Comparison of ENCODE assay signal across 10 cellular contexts in genomic region chr3:138381950-138382715, GRCh38. TPM values are rescaled to one million over a fixed set of nuclear protein-coding genes. Genes with fewer than 3 reads are reported as not detected.
DNase-seq lines count a peak whose midpoint lies in the region; ATAC-seq and TF ChIP-seq lines count a peak whose summit lies in the region.
"Had no signal": no experiment of that assay in that cellular context is flagged by ENCODE, and none has a peak within 500 bp of the region (broad histone marks: within the 10 kb centered on the region; RNA-seq: fewer than 3 reads in every experiment).

No MANE protein-coding gene starts in this region.

- in situ Hi-C loops in G401 (cut with HindIII; ENCODE audit: low sequenced_read_pairs): no loop called here

- H3K4me1 ChIP-seq in iPS-20b (ENCODE audit: insufficient read depth, low read length): no peaks in the 10 kb centered on the region; the same call in 1 of the 2 replicates
- H3K4me1 ChIP-seq in CD8-positive, alpha-beta T cell (ENCODE audit: insufficient read depth, low read length): no peaks in the 10 kb centered on the region

- POLR2A ChIA-PET in MCF 10A (lab: Yijun Ruan, JAX): interaction anchor here (0.7 to 1.3 kb wide), 3 partner anchors 30 to 1655 kb away, joined by 3 to 4 read pairs (median 3); no protein-coding TSS in a partner anchor
- POLR2A ChIA-PET in CD8-positive, alpha-beta T cell (lab: Charles Lee): no interaction called here

- peak overlapping the region; percentile 65 for H3K27ac ChIP-seq in iPS-20b (ENCODE audit: low read length)
- H3K27ac ChIP-seq in CD8-positive, alpha-beta T cell (ENCODE audit: low read depth, low read length): no peak overlapping the region

- peaks cover 6% of the 10 kb centered on the region for H3K9me3 Mint-ChIP-seq in MCF 10A (ENCODE audit: unreplicated experiment)
- no peaks in the 10 kb centered on the region for H3K9me3 Mint-ChIP-seq in stimulated activated effector memory CD8-positive, alpha-beta T cell treated with anti-CD3 and anti-CD28 coated beads, Interleukin-12 subunit alpha, Interleukin-12 subunit beta, amount 100 ng/mL, for 72 hours
- no peaks in the 10 kb centered on the region for H3K9me3 Mint-ChIP-seq in CD8-positive, alpha-beta T cell
- H3K9me3 Mint-ChIP-seq: central memory CD8-positive, alpha-beta T cell; T-cell had no signal

- H3K9ac ChIP-seq in iPS-20b (ENCODE audit: low read depth, low read length): peak overlapping the region; percentile 33; the same call in 1 of the 2 replicates

- H3K27me3 ChIP-seq in iPS-20b (ENCODE audit: insufficient read depth, low read length): no peaks in the 10 kb centered on the region
- H3K27me3 ChIP-seq in CD8-positive, alpha-beta T cell (ENCODE audit: insufficient read depth, low read length): no peaks in the 10 kb centered on the region

- peaks cover 27% of the 10 kb centered on the region for H3K4me1 Mint-ChIP-seq in MCF 10A (ENCODE audit: insufficient read depth, unreplicated experiment)
- peaks cover 6% of the 10 kb centered on the region for H3K4me1 Mint-ChIP-seq in stimulated activated effector memory CD8-positive, alpha-beta T cell treated with anti-CD3 and anti-CD28 coated beads, Interleukin-12 subunit alpha, Interleukin-12 subunit beta, amount 100 ng/mL, for 72 hours
- no peaks in the 10 kb centered on the region for H3K4me1 Mint-ChIP-seq in CD8-positive, alpha-beta T cell (ENCODE audit: low read depth)
- H3K4me1 Mint-ChIP-seq: central memory CD8-positive, alpha-beta T cell; T-cell had no signal

- intact Hi-C loops in MCF 10A (cut with micrococcal nuclease): no loop called here
- intact Hi-C loops in CD8-positive, alpha-beta T cell (cut with DNase I, micrococcal nuclease): no loop called here

- no peaks in the 10 kb centered on the region for H3K36me3 ChIP-seq in iPS-20b (ENCODE audit: insufficient read depth, low read depth, low read length)
- no peaks in the 10 kb centered on the region for H3K36me3 ChIP-seq in CD8-positive, alpha-beta T cell (ENCODE audit: insufficient read depth, low read length)

- no peak for TF ChIP-seq CTCF in MCF 10A (IDR thresholded peaks at IDR 0.05; ENCODE audit: unreplicated experiment)
- no peak for TF ChIP-seq CTCF in retinal pigment epithelial cell (conservative IDR thresholded peaks at IDR 0.05; ENCODE audit: low read depth, low read length)
- no peak for TF ChIP-seq CTCF in CD8-positive, alpha-beta T cell (IDR thresholded peaks at IDR 0.05)

- CTCF ChIA-PET in MCF 10A (lab: Yijun Ruan, JAX): interaction anchor here (0.6 to 1.4 kb wide), 7 partner anchors 35 to 1160 kb away, joined by 3 to 7 read pairs (median 3); no protein-coding TSS in a partner anchor
- CTCF ChIA-PET in CD8-positive, alpha-beta T cell (lab: Charles Lee): interaction anchor here (1.2 kb wide), 1 partner anchor 35 kb away, joined by 3 read pairs; no protein-coding TSS in a partner anchor

- H3K4me3 ChIP-seq in iPS-20b (ENCODE audit: low read length) (no peak overlapping the region), retinal pigment epithelial cell (ENCODE audit: low read length) (no peak overlapping the region)
- no peak overlapping the region for H3K4me3 ChIP-seq in CD8-positive, alpha-beta T cell (ENCODE audit: low read depth, low read length)

- H3K27me3 Mint-ChIP-seq in MCF 10A (ENCODE audit: insufficient read depth, unreplicated experiment): no peaks in the 10 kb centered on the region
- no peaks in the 10 kb centered on the region for H3K27me3 Mint-ChIP-seq in CD8-positive, alpha-beta T cell (ENCODE audit: low read depth)

- H3K4me3 Mint-ChIP-seq in MCF 10A (ENCODE audit: unreplicated experiment): no peak overlapping the region
- H3K4me3 Mint-ChIP-seq in stimulated activated effector memory CD8-positive, alpha-beta T cell treated with anti-CD3 and anti-CD28 coated beads, Interleukin-12 subunit alpha, Interleukin-12 subunit beta, amount 100 ng/mL, for 72 hours: no peak overlapping the region
- H3K4me3 Mint-ChIP-seq in CD8-positive, alpha-beta T cell: no peak overlapping the region
- H3K4me3 Mint-ChIP-seq: central memory CD8-positive, alpha-beta T cell; T-cell had no signal

- peak; percentile 35 for DNase-seq in G401 (ENCODE audit: low spot score)
- DNase-seq in MCF 10A (ENCODE audit: unreplicated experiment): peak; percentile 82
- peak; percentile 6 for DNase-seq in retinal pigment epithelial cell (ENCODE audit: low read depth)
- no peak for DNase-seq in stimulated activated effector memory CD8-positive, alpha-beta T cell treated with anti-CD3 and anti-CD28 coated beads, Interleukin-12 subunit alpha, Interleukin-12 subunit beta, amount 100 ng/mL, for 72 hours (ENCODE audit: low spot score in 2 of 2)
- no peak for DNase-seq in CD8-positive, alpha-beta T cell
- DNase-seq in activated CD8-positive, alpha-beta memory T cell treated with anti-CD3 and anti-CD28 coated beads for 24 hours: no peak
- DNase-seq: T-cell had no signal

- peak overlapping the region; percentile 72 for H3K27ac Mint-ChIP-seq in MCF 10A (ENCODE audit: low read depth, unreplicated experiment)
- no peak overlapping the region for H3K27ac Mint-ChIP-seq in stimulated activated effector memory CD8-positive, alpha-beta T cell treated with anti-CD3 and anti-CD28 coated beads, Interleukin-12 subunit alpha, Interleukin-12 subunit beta, amount 100 ng/mL, for 72 hours
- H3K27ac Mint-ChIP-seq in CD8-positive, alpha-beta T cell: no peak overlapping the region
- H3K27ac Mint-ChIP-seq: T-cell had no signal

- no peaks in the 10 kb centered on the region for H3K9me3 ChIP-seq in iPS-20b (ENCODE audit: insufficient read depth, low read depth, low read length)
- no peaks in the 10 kb centered on the region for H3K9me3 ChIP-seq in CD8-positive, alpha-beta T cell (ENCODE audit: low read length)

- no peaks in the 10 kb centered on the region for H3K36me3 Mint-ChIP-seq in MCF 10A (ENCODE audit: insufficient read depth, unreplicated experiment)
- H3K36me3 Mint-ChIP-seq in stimulated activated effector memory CD8-positive, alpha-beta T cell treated with anti-CD3 and anti-CD28 coated beads, Interleukin-12 subunit alpha, Interleukin-12 subunit beta, amount 100 ng/mL, for 72 hours: no peaks in the 10 kb centered on the region
- no peaks in the 10 kb centered on the region for H3K36me3 Mint-ChIP-seq in CD8-positive, alpha-beta T cell
- H3K36me3 Mint-ChIP-seq: T-cell had no signal

- BruUV-seq in MCF 10A (replicated peaks; lab: Mats Ljungman, UMichigan): no TSS peak

- ATAC-seq in GM21515 (IDR thresholded peaks at IDR 0.05; ENCODE audit: unreplicated experiment): no peak
- no peak for ATAC-seq in stimulated activated effector memory CD8-positive, alpha-beta T cell treated with anti-CD3 and anti-CD28 coated beads, Interleukin-12 subunit alpha, Interleukin-12 subunit beta, amount 100 ng/mL, for 72 hours
- ATAC-seq in CD8-positive, alpha-beta T cell: no peak
- ATAC-seq: T-cell had no signal

RNA-seq across cellular contexts. Expression of gene MRAS, which starts 33.8 kb away (rescaled TPM):
- total RNA-seq in G401 (2014; rRNA removed; shearing (Covaris generic)): 37.5 and 37.9 TPM in 2 replicates
- 5.2 and 7.0 TPM in 2 replicates for total RNA-seq in MCF 10A (2022)
- total RNA-seq in CD8-positive, alpha-beta T cell: not detected

RNA-seq across cellular contexts. Expression of gene ESYT3, which starts 52.3 kb away (rescaled TPM):
- not detected in 2 replicates for total RNA-seq in G401 (2014; rRNA removed; shearing (Covaris generic))
- 0.44 and 1.0 TPM in 2 replicates for total RNA-seq in MCF 10A (2022)
- total RNA-seq in CD8-positive, alpha-beta T cell: not detected

RNA-seq across cellular contexts. Expression of gene NME9, which starts 52.5 kb away (rescaled TPM):
- total RNA-seq in G401 (2014; rRNA removed; shearing (Covaris generic)): not detected in 2 replicates
- total RNA-seq in MCF 10A (2022): not detected in 2 replicates
- 1 to 10 TPM in 1 of 2 experiments, not detected in 1; 1.2 TPM for total RNA-seq in CD8-positive, alpha-beta T cell

Comparison
In these comparisons a context has a peak if more than half of its experiments do, and no peak if none do; other contexts are left out.
1. DNase-seq: peak in G401 (single experiment), MCF 10A (single experiment) and retinal pigment epithelial cell (single experiment); none in stimulated activated effector memory CD8-positive, alpha-beta T cell treated with anti-CD3 and anti-CD28 coated beads, Interleukin-12 subunit alpha, Interleukin-12 subunit beta, amount 100 ng/mL, for 72 hours (0 of 2), CD8-positive, alpha-beta T cell (0 of 7) and activated CD8-positive, alpha-beta memory T cell treated with anti-CD3 and anti-CD28 coated beads for 24 hours (single experiment).